11 cellular contexts compared by ENCODE assay signal in genomic region chr3:119315600-119316312, GRCh38.
"Had no signal": no experiment of that assay in that cellular context is flagged by ENCODE, and none has a peak within 500 bp of the region (broad histone marks: within the 10 kb centered on the region; RNA-seq: fewer than 3 reads in every experiment).

No MANE protein-coding gene starts in this region.

- H3K36me3 ChIP-seq: breast epithelium had no signal

- H3K9me3 ChIP-seq: breast epithelium, heart left ventricle, psoas muscle, tibial nerve had no signal

- H3K4me1 ChIP-seq: breast epithelium, psoas muscle had no signal

- H3K27ac ChIP-seq: breast epithelium, heart left ventricle, psoas muscle had no signal

- H3K4me3 ChIP-seq: breast epithelium, heart left ventricle, psoas muscle, tibial nerve had no signal

- H3K27me3 ChIP-seq: breast epithelium, heart left ventricle, tibial nerve had no signal

- DNase-seq: activated naive CD4-positive, alpha-beta T cell treated with Interleukin-2 at 50 U/mL for 16 hours; activated T-cell treated with anti-CD3 and anti-CD28 coated beads for 4 hours; aorta; dermis blood vessel endothelial cell; heart left ventricle; immature natural killer cell; psoas muscle; stimulated activated CD4-positive, alpha-beta T cell treated with anti-CD3 and anti-CD28 coated beads, Interleukin-12 subunit alpha, Interleukin-12 subunit beta, amount 100 ng/mL, for 4 hours; stimulated activated naive B cell treated with anti-CD40 and anti-IgM and Interleukin-4, amounts not matched to agents 10 μg/mL and 1 μg/mL and 100 μg/mL, for 72 hours had no signal
